Comparison of ENCODE assay signal across 8 cellular contexts in the genomic region with DNA sequence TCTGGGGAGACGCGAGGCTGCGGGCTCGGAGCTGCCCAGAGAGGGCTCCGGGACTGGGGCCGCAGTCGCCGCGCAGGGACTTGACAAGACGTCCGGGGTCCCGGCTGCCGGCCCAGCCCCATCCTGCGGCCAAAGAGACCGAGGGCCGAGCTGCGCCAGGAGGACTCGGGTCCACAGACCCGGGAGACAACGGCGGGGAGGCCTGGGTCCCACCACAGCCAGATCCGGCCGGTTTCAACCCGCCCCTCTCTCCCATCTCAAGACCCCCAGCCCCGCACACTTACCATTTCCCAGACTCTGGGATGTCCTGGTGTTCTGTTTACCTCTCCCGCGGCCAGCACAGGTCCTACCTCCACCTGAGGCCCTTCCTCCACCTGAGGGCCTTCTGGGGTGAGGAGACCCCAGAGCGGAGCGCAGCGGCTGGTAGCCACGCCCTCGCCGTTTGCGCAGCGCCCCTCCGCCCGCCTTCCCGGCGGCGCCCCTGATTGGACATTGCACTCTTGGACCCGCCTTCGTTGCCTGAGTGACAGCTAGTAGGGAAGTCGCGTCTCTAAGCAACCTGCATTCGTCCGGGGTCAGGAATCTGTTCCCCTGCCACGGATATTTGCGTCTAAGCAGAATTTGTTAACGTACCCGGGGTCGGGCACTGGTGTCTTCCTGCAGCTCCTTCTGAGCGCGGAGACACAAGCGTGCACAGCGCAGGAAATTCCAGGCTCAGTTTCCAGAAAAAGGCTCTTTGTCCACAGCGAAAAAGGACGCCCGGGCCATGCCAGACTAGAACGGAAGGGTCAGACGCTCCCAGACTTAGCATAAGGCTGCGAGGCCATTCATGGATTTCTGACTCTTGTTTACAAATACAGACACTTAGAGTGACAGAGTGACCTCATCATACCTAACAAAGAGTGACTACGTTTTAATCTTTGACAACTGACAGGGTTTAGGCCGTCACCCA. TPM values are rescaled to one million over a fixed set of nuclear protein-coding genes. Genes with fewer than 3 reads are reported as not detected.
DNase-seq lines count a peak whose midpoint lies in the region; ATAC-seq and FAIRE-seq lines count a peak whose summit lies in the region.

ZNF709 (minus strand) TSS at position 446 of the 952 bp plus-strand sequence; CDS start at position 287, 159 bp downstream.

- H3K4me1 Mint-ChIP-seq in IgD-negative memory B cell = peaks cover 22 to 27% (median 24%) of the 10 kb centered on the region in 3 donors
- peaks cover 17% of the 10 kb centered on the region for H3K4me1 Mint-ChIP-seq in activated T-helper 2 cell treated with anti-CD3 and anti-CD28 coated beads, Interferon-gamma antibody, Interleukin-2, Interleukin-4, amounts not matched to agents 10 μg/mL and 5 μg/mL and 100 μg/mL, durations not matched to agents 14 hours and 24 hours and 36 hours (ENCODE audit: low read depth)
- H3K4me1 Mint-ChIP-seq in naive thymus-derived CD8-positive, alpha-beta T cell = peaks cover 16 to 35% (median 34%) of the 10 kb centered on the region in 4 donors
- peaks cover 38% of the 10 kb centered on the region for H3K4me1 Mint-ChIP-seq in stimulated activated memory B cell treated with anti-CD40 and anti-IgM and Interleukin-4, amounts not matched to agents 10 μg/mL and 1 μg/mL and 100 μg/mL, for 72 hours

- peak within 1 kb of the TSS; percentile 94 to 98 (median 96) for H3K4me3 Mint-ChIP-seq in IgD-negative memory B cell
- H3K4me3 Mint-ChIP-seq in activated T-helper 2 cell treated with anti-CD3 and anti-CD28 coated beads, Interferon-gamma antibody, Interleukin-2, Interleukin-4, amounts not matched to agents 10 μg/mL and 5 μg/mL and 100 μg/mL, durations not matched to agents 14 hours and 24 hours and 36 hours (ENCODE audit: low read depth) = peak within 1 kb of the TSS; percentile 87
- peak within 1 kb of the TSS; percentile 92 to 97 (median 95) for H3K4me3 Mint-ChIP-seq in naive thymus-derived CD8-positive, alpha-beta T cell
- H3K4me3 Mint-ChIP-seq in stimulated activated memory B cell treated with anti-CD40 and anti-IgM and Interleukin-4, amounts not matched to agents 10 μg/mL and 1 μg/mL and 100 μg/mL, for 72 hours = peak within 1 kb of the TSS; percentile 93

- intact Hi-C loops in activated T-helper 2 cell treated with anti-CD3 and anti-CD28 coated beads, Interferon-gamma antibody, Interleukin-2, Interleukin-4, amounts not matched to agents 10 μg/mL and 5 μg/mL and 100 μg/mL, durations not matched to agents 14 hours and 24 hours and 36 hours (cut with micrococcal nuclease) = loop anchor here (2.0 kb wide), 1 partner anchor 44 kb away; the partner anchor contains the start of gene ZNF443

- DNase-seq in DMS 273 (lab: John Stamatoyannopoulos, UW; ENCODE audit: unreplicated experiment) (peak; percentile 95), RCC 7860 (ENCODE audit: low spot score) (peak; percentile 72), fibroblast of peridontal ligament (ENCODE audit: extremely low read depth) (peak; percentile 80)
- DNase-seq in activated T-helper 2 cell treated with anti-CD3 and anti-CD28 coated beads, Interferon-gamma antibody, Interleukin-2, Interleukin-4, amounts not matched to agents 10 μg/mL and 5 μg/mL and 100 μg/mL, durations not matched to agents 14 hours and 24 hours and 36 hours (ENCODE audit: low spot score) = peak; percentile 79
- DNase-seq in naive thymus-derived CD8-positive, alpha-beta T cell = peak; percentile 83 to 93 (median 90)

- H3K36me3 Mint-ChIP-seq in IgD-negative memory B cell = no peaks in the 10 kb centered on the region
- H3K36me3 Mint-ChIP-seq in activated T-helper 2 cell treated with anti-CD3 and anti-CD28 coated beads, Interferon-gamma antibody, Interleukin-2, Interleukin-4, amounts not matched to agents 10 μg/mL and 5 μg/mL and 100 μg/mL, durations not matched to agents 14 hours and 24 hours and 36 hours (ENCODE audit: low read depth) = no peaks in the 10 kb centered on the region
- no peaks in the 10 kb centered on the region for H3K36me3 Mint-ChIP-seq in naive thymus-derived CD8-positive, alpha-beta T cell
- H3K36me3 Mint-ChIP-seq in stimulated activated memory B cell treated with anti-CD40 and anti-IgM and Interleukin-4, amounts not matched to agents 10 μg/mL and 1 μg/mL and 100 μg/mL, for 72 hours = no peaks in the 10 kb centered on the region

- peak; percentile 92 for ATAC-seq in GM21423 (IDR thresholded peaks at IDR 0.05; ENCODE audit: unreplicated experiment)
- ATAC-seq in naive thymus-derived CD8-positive, alpha-beta T cell = peak; percentile 96 to 97
- peak; percentile 97 for ATAC-seq in stimulated activated memory B cell treated with anti-CD40 and anti-IgM and Interleukin-4, amounts not matched to agents 10 μg/mL and 1 μg/mL and 100 μg/mL, for 72 hours

- POLR2A ChIA-PET in naive thymus-derived CD8-positive, alpha-beta T cell (lab: Charles Lee) = interaction anchor here (0.6 to 3.1 kb wide), 9 partner anchors 11 to 522 kb away, joined by 3 to 17 read pairs (median 3); partner anchors contain the start of genes MAN2B1, WDR83, ZNF442 and ZNF443

- peak within 1 kb of the TSS; percentile 71 to 92 (median 81) for H3K27ac Mint-ChIP-seq in IgD-negative memory B cell
- H3K27ac Mint-ChIP-seq in activated T-helper 2 cell treated with anti-CD3 and anti-CD28 coated beads, Interferon-gamma antibody, Interleukin-2, Interleukin-4, amounts not matched to agents 10 μg/mL and 5 μg/mL and 100 μg/mL, durations not matched to agents 14 hours and 24 hours and 36 hours = peak within 1 kb of the TSS; percentile 63
- H3K27ac Mint-ChIP-seq in naive thymus-derived CD8-positive, alpha-beta T cell = peak within 1 kb of the TSS; percentile 84 to 97 (median 94)
- peak within 1 kb of the TSS; percentile 73 for H3K27ac Mint-ChIP-seq in stimulated activated memory B cell treated with anti-CD40 and anti-IgM and Interleukin-4, amounts not matched to agents 10 μg/mL and 1 μg/mL and 100 μg/mL, for 72 hours

- H3K27me3 Mint-ChIP-seq in IgD-negative memory B cell = peaks cover 3% of the 10 kb centered on the region
- no peaks in the 10 kb centered on the region for H3K27me3 Mint-ChIP-seq in activated T-helper 2 cell treated with anti-CD3 and anti-CD28 coated beads, Interferon-gamma antibody, Interleukin-2, Interleukin-4, amounts not matched to agents 10 μg/mL and 5 μg/mL and 100 μg/mL, durations not matched to agents 14 hours and 24 hours and 36 hours (ENCODE audit: low read depth)
- H3K27me3 Mint-ChIP-seq in naive thymus-derived CD8-positive, alpha-beta T cell = no peaks in the 10 kb centered on the region
- H3K27me3 Mint-ChIP-seq in stimulated activated memory B cell treated with anti-CD40 and anti-IgM and Interleukin-4, amounts not matched to agents 10 μg/mL and 1 μg/mL and 100 μg/mL, for 72 hours = no peaks in the 10 kb centered on the region

- peak; percentile 55 for FAIRE-seq in RCC 7860 (lab: Jason Lieb, UNC)

- no peaks in the 10 kb centered on the region for H3K9me3 Mint-ChIP-seq in IgD-negative memory B cell
- no peaks in the 10 kb centered on the region for H3K9me3 Mint-ChIP-seq in activated T-helper 2 cell treated with anti-CD3 and anti-CD28 coated beads, Interferon-gamma antibody, Interleukin-2, Interleukin-4, amounts not matched to agents 10 μg/mL and 5 μg/mL and 100 μg/mL, durations not matched to agents 14 hours and 24 hours and 36 hours
- H3K9me3 Mint-ChIP-seq in naive thymus-derived CD8-positive, alpha-beta T cell = no peaks in the 10 kb centered on the region
- no peaks in the 10 kb centered on the region for H3K9me3 Mint-ChIP-seq in stimulated activated memory B cell treated with anti-CD40 and anti-IgM and Interleukin-4, amounts not matched to agents 10 μg/mL and 1 μg/mL and 100 μg/mL, for 72 hours

RNA-seq across cellular contexts. Expression of gene ZNF709, which starts in this region (rescaled TPM):
- polyA plus RNA-seq in IgD-negative memory B cell = 2.6 TPM
- 0.18 and 2.4 TPM in 2 replicates for total RNA-seq in activated T-helper 2 cell treated with anti-CD3 and anti-CD28 coated beads, Interferon-gamma antibody, Interleukin-2, Interleukin-4, amounts not matched to agents 10 μg/mL and 5 μg/mL and 100 μg/mL, durations not matched to agents 14 hours and 24 hours and 36 hours
- 1 to 10 TPM; 6.4 to 7.7 TPM for total RNA-seq in naive thymus-derived CD8-positive, alpha-beta T cell
- polyA plus RNA-seq in naive thymus-derived CD8-positive, alpha-beta T cell = 1 to 10 TPM in 2 of 3 donors, under 1 TPM in 1; 0.60 to 2.8 (median 1.3) TPM

Comparison
In these comparisons a context has a peak if more than half of its experiments do, and no peak if none do; other contexts are left out.
1. Peak in every context shown above with its lines: DNase-seq and ATAC-seq.